8 cellular contexts compared by ENCODE assay signal in genomic region chr17:10697092-10698081, GRCh38. TPM values are rescaled to one million over a fixed set of nuclear protein-coding genes. Genes with fewer than 3 reads are reported as not detected.
DNase-seq lines count a peak whose midpoint lies in the region; ATAC-seq and TF ChIP-seq lines count a peak whose summit lies in the region.

ADPRM (plus strand) TSS chr17:10697594; CDS start chr17:10704927, 7,333 bp downstream.
SCO1 (minus strand) TSS chr17:10697533; CDS start chr17:10697507, 26 bp downstream.

- H3K9ac ChIP-seq in PC-3 (ENCODE audit: low read length), result peak within 1 kb of the TSS; percentile 93
- peak within 1 kb of the TSS; percentile 94 to 97 for H3K9ac ChIP-seq in mucosa of rectum (ENCODE audit: low read depth in 1 of 2, low read length in 2 of 2)

- H3K9me3 ChIP-seq in PC-3 (ENCODE audit: low read length), result no peaks in the 10 kb centered on the region
- no peaks in the 10 kb centered on the region for H3K9me3 ChIP-seq in mucosa of rectum (ENCODE audit: control insufficient read depth in 2 of 2, low read length in 2 of 2)

- no peaks in the 10 kb centered on the region for H3K27me3 Mint-ChIP-seq in IgD-negative memory B cell
- no peaks in the 10 kb centered on the region for H3K27me3 Mint-ChIP-seq in activated T-cell treated with anti-CD3 and anti-CD28 coated beads, Interleukin-2, amount 50 U/mL, for 24 hours

- H3K36me3 ChIP-seq in PC-3 (ENCODE audit: low read depth, low read length) (peaks cover 18% of the 10 kb centered on the region), mucosa of rectum (ENCODE audit: control insufficient read depth in 2 of 2, insufficient read depth in 2 of 2, low read length in 2 of 2) (peaks cover 19% of the 10 kb centered on the region in 2 donors)

- peak; percentile 94 for TF ChIP-seq POLR2A in erythroblast (IDR thresholded peaks at IDR 0.05; ENCODE audit: low read length)

- H3F3A ChIP-seq in PC-3 (ENCODE audit: low read length, unreplicated experiment), result no peaks in the 10 kb centered on the region

- peak; percentile 87 for DNase-seq in DMS53 (lab: John Stamatoyannopoulos, UW)
- DNase-seq in PC-3, result peak; percentile 90
- DNase-seq in activated T-cell treated with anti-CD3 and anti-CD28 coated beads, Interleukin-2, amount 50 U/mL, for 24 hours, result peak; percentile 93
- peak; percentile 94 to 95 for DNase-seq in erythroblast (lab: John Stamatoyannopoulos, UW)
- peak; percentile 93 for DNase-seq in stimulated activated CD8-positive, alpha-beta memory T cell treated with anti-CD3 and anti-CD28 coated beads, Interleukin-4, amount 100 ng/mL, for 48 hours

- peaks cover 25 to 49% (median 38%) of the 10 kb centered on the region in 3 donors for H3K4me1 Mint-ChIP-seq in IgD-negative memory B cell
- H3K4me1 Mint-ChIP-seq in activated T-cell treated with anti-CD3 and anti-CD28 coated beads, Interleukin-2, amount 50 U/mL, for 24 hours (ENCODE audit: low read depth), result peaks cover 60% of the 10 kb centered on the region

- H3K9me3 Mint-ChIP-seq in IgD-negative memory B cell, result no peaks in the 10 kb centered on the region
- H3K9me3 Mint-ChIP-seq in activated T-cell treated with anti-CD3 and anti-CD28 coated beads, Interleukin-2, amount 50 U/mL, for 24 hours, result no peaks in the 10 kb centered on the region

- peak; percentile 28; the same call in 1 of the 2 replicates for TF ChIP-seq CTCF in PC-3 (conservative IDR thresholded peaks at IDR 0.05; ENCODE audit: low read depth, low read length)

- peak within 1 kb of the TSS; percentile 98 for H3K4me2 ChIP-seq in PC-3 (ENCODE audit: low read length)

- POLR2A ChIA-PET in PC-3 (lab: Charles Lee; ENCODE audit: unreplicated experiment), result no interaction called here

- no peaks in the 10 kb centered on the region for H4K20me1 ChIP-seq in PC-3 (ENCODE audit: low read length)

- no peaks in the 10 kb centered on the region for H3K27me3 ChIP-seq in PC-3 (ENCODE audit: low read length)
- no peaks in the 10 kb centered on the region for H3K27me3 ChIP-seq in mucosa of rectum (ENCODE audit: control insufficient read depth in 2 of 2, insufficient read depth in 2 of 2, low read length in 2 of 2)

- peak; percentile 96 for ATAC-seq in GM21529 (IDR thresholded peaks at IDR 0.05; ENCODE audit: unreplicated experiment)
- ATAC-seq in PC-3, result peak; percentile 99

- peaks cover 2% of the 10 kb centered on the region for H3K36me3 Mint-ChIP-seq in IgD-negative memory B cell
- peaks cover 71% of the 10 kb centered on the region for H3K36me3 Mint-ChIP-seq in activated T-cell treated with anti-CD3 and anti-CD28 coated beads, Interleukin-2, amount 50 U/mL, for 24 hours (ENCODE audit: low read depth)

- no TSS peak for BruUV-seq in PC-3 (replicated peaks; lab: Mats Ljungman, UMichigan)

- CTCF ChIA-PET in PC-3 (lab: Charles Lee), result no interaction called here

- intact Hi-C loops in PC-3 (cut with micrococcal nuclease), result loop anchor here (2.0 kb wide), 1 partner anchor 31 kb away; no protein-coding TSS in a partner anchor

- H3K4me3 Mint-ChIP-seq in IgD-negative memory B cell, result peak within 1 kb of the TSS; percentile 93 to 98 (median 95)
- peak within 1 kb of the TSS; percentile 90 for H3K4me3 Mint-ChIP-seq in activated T-cell treated with anti-CD3 and anti-CD28 coated beads, Interleukin-2, amount 50 U/mL, for 24 hours

- H2AFZ ChIP-seq in PC-3 (ENCODE audit: low read length), result peak within 1 kb of the TSS; percentile 77

- peaks cover 59% of the 10 kb centered on the region for H3K79me2 ChIP-seq in PC-3 (ENCODE audit: low read length)

- no peaks in the 10 kb centered on the region for H3K9me2 ChIP-seq in PC-3 (replicated peaks; ENCODE audit: low read length)

- peak within 1 kb of the TSS; percentile 87 to 97 (median 94) for H3K27ac Mint-ChIP-seq in IgD-negative memory B cell
- H3K27ac Mint-ChIP-seq in activated T-cell treated with anti-CD3 and anti-CD28 coated beads, Interleukin-2, amount 50 U/mL, for 24 hours, result peak within 1 kb of the TSS; percentile 95

- H3K4me3 ChIP-seq in PC-3 (ENCODE audit: low read length) (peak within 1 kb of the TSS; percentile 88), mucosa of rectum (ENCODE audit: low read length in 2 of 2) (peak within 1 kb of the TSS; percentile 79 to 93)

- H3K27ac ChIP-seq in PC-3 (ENCODE audit: low read length), result peak within 1 kb of the TSS; percentile 72
- H3K27ac ChIP-seq in mucosa of rectum (ENCODE audit: low read depth in 2 of 2, low read length in 2 of 2), result peak within 1 kb of the TSS; percentile 90 to 93

- H3K4me1 ChIP-seq in PC-3 (ENCODE audit: insufficient read depth, low read length), result peaks cover 10% of the 10 kb centered on the region; the same call in 1 of the 2 replicates
- H3K4me1 ChIP-seq in mucosa of rectum (ENCODE audit: control insufficient read depth in 2 of 2, insufficient read depth in 2 of 2, low read length in 2 of 2), result peaks cover 9 to 10% of the 10 kb centered on the region in 2 donors

RNA-seq across cellular contexts. Expression of gene ADPRM, which starts in this region (rescaled TPM):
- polyA plus RNA-seq in IgD-negative memory B cell, result 33.2 TPM
- total RNA-seq in PC-3 (2014; rRNA removed), result 2.4 and 2.9 TPM in 2 replicates

RNA-seq across cellular contexts. Expression of gene SCO1, which starts in this region (rescaled TPM):
- 15.4 TPM for polyA plus RNA-seq in IgD-negative memory B cell
- total RNA-seq in PC-3 (2014; rRNA removed), result 38.0 and 59.7 TPM in 2 replicates

Comparison
In these comparisons a context has a peak if more than half of its experiments do, and no peak if none do; other contexts are left out.
1. Peak in every context shown above with its lines: DNase-seq, ATAC-seq, H3K4me3 ChIP-seq and H3K27ac ChIP-seq.